24 cellular contexts compared by ENCODE assay signal in the genomic region with DNA sequence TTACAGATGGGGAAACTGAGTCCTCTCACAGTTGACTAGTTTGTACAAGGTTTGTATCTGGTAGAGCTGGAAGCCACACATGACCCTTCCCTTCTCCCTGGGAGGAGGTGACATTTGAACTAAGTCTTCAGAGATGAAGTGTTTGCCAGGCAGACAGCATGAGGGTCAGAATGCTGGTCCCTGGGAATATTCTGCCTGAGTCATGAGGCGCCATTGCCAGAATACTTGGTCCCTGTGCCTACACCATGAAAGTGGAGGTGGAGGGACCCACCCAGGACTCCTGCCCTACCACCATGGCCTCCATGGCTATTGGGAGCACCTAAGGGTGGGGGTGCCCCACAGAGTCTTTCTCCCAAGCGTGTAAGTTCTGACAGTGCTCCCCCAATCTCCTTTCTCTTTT.
"Had no signal": no experiment of that assay in that cellular context is flagged by ENCODE, and none has a peak within 500 bp of the region (broad histone marks: within the 10 kb centered on the region; RNA-seq: fewer than 3 reads in every experiment).

No MANE protein-coding gene starts in this region.

- H3K27me3 Mint-ChIP-seq: activated naive CD8-positive, alpha-beta T cell; brain had no signal

- DNase-seq: activated CD4-positive, alpha-beta T cell treated with anti-CD3 and anti-CD28 coated beads for 4 hours; activated CD4-positive, alpha-beta T cell treated with anti-CD3 and anti-CD28 coated beads, Interleukin-2, amount 50 U/mL, for 48 hours; activated effector memory CD4-positive, alpha-beta T cell treated with anti-CD3 and anti-CD28 coated beads, Interleukin-2, amount 50 U/mL, for 16 hours; activated naive CD4-positive, alpha-beta T cell treated with anti-CD3 and anti-CD28 coated beads for 36 hours; activated T-cell treated with anti-CD3 and anti-CD28 coated beads, Interleukin-2, amount 50 U/mL, for 4 hours; amygdala; MV-4-11; NCI-H1092 treated with DMSO at 0.1 percent for 48 hours; NCI-H1417 treated with DMSO at 0.1 percent for 48 hours; NCI-H1694; NCI-H2029 treated with DMSO at 0.1 percent for 48 hours; NCI-H510A treated with DMSO at 0.1 percent for 48 hours; NK-92 treated with Interleukin-12 subunit alpha and Interleukin-12 subunit beta, amount 100 ng/mL, for 24 hours; OCI-M1; Right ventricle myocardium superior; RPMI8226; SK-N-SH; T-helper 1 cell had no signal

- H3K27ac ChIP-seq: KMS-11, SJCRH30 had no signal

- ATAC-seq: activated CD4-positive, CD25-positive, alpha-beta regulatory T cell treated with anti-CD3 and anti-CD28 coated beads, Interleukin-2, amount 50 U/mL, for 24 hours; activated T-cell treated with anti-CD3 and anti-CD28 coated beads, Interleukin-2, amount 50 U/mL, for 4 hours; Panc1 had no signal

- H3K4me3 ChIP-seq: SJCRH30 had no signal

- H3K9me3 Mint-ChIP-seq: activated naive CD4-positive, alpha-beta T cell treated with anti-CD3 and anti-CD28 coated beads for 36 hours; activated T-cell treated with anti-CD3 and anti-CD28 coated beads, Interleukin-2, amount 50 U/mL, for 4 hours; brain had no signal

- H3K4me3 Mint-ChIP-seq: activated naive CD4-positive, alpha-beta T cell treated with anti-CD3 and anti-CD28 coated beads for 36 hours; activated naive CD8-positive, alpha-beta T cell; activated T-cell treated with anti-CD3 and anti-CD28 coated beads, Interleukin-2, amount 50 U/mL, for 4 hours; brain had no signal

- H3K36me3 ChIP-seq: SJCRH30 had no signal

- H3K27ac Mint-ChIP-seq: activated naive CD4-positive, alpha-beta T cell treated with anti-CD3 and anti-CD28 coated beads for 36 hours; activated naive CD8-positive, alpha-beta T cell; brain had no signal

- H3K27me3 ChIP-seq: SJCRH30 had no signal

- H3K36me3 Mint-ChIP-seq: activated naive CD8-positive, alpha-beta T cell; brain had no signal

- H3K9ac ChIP-seq: KMS-11, SK-N-SH had no signal

- H3K9me3 ChIP-seq: SJCRH30, SK-N-SH had no signal
